12 cellular contexts compared by ENCODE assay signal in genomic region chr19:38713227-38713649, GRCh38. TPM values are rescaled to one million over a fixed set of nuclear protein-coding genes. Genes with fewer than 3 reads are reported as not detected.
DNase-seq lines count a peak whose midpoint lies in the region; ATAC-seq and TF ChIP-seq lines count a peak whose summit lies in the region.
"Had no signal": no experiment of that assay in that cellular context is flagged by ENCODE, and none has a peak within 500 bp of the region (broad histone marks: within the 10 kb centered on the region; RNA-seq: fewer than 3 reads in every experiment).

No MANE protein-coding gene starts in this region.

- TF ChIP-seq CTCF in MCF 10A (IDR thresholded peaks at IDR 0.05; ENCODE audit: unreplicated experiment) = no peak
- no peak for TF ChIP-seq CTCF in mammary epithelial cell (conservative IDR thresholded peaks at IDR 0.05 in 1 of 2, IDR thresholded peaks at IDR 0.05 in 1 of 2; ENCODE audit: extremely low read depth in 1 of 2, insufficient read depth in 1 of 2, low read depth in 1 of 2, low read length in 2 of 2)
- no peak for TF ChIP-seq CTCF in parathyroid adenoma (IDR thresholded peaks at IDR 0.05)
- TF ChIP-seq CTCF in smooth muscle cell (IDR thresholded peaks at IDR 0.05; ENCODE audit: borderline replicate concordance, insufficient read depth, poor library complexity, severe bottlenecking) = no peak

- H3K79me2 ChIP-seq in mammary epithelial cell (ENCODE audit: insufficient read depth, low read length) (peaks cover 78% of the 10 kb centered on the region), parathyroid adenoma (peaks cover 6% of the 10 kb centered on the region), smooth muscle cell (ENCODE audit: low read depth) (peaks cover 8% of the 10 kb centered on the region)

- in situ Hi-C loops in mammary epithelial cell (cut with MboI; ENCODE audit: low sequenced_read_pairs in 2 of 2) = loop anchor here in 1 of 2 donors (10.0 kb wide), 1 partner anchor 168 kb away; no protein-coding TSS in a partner anchor

- H3K27me3 Mint-ChIP-seq in MCF 10A (ENCODE audit: insufficient read depth, unreplicated experiment) = no peaks in the 10 kb centered on the region
- H3K27me3 Mint-ChIP-seq: naive thymus-derived CD4-positive, alpha-beta T cell had no signal

- peak overlapping the region; percentile 12 for H3K4me3 Mint-ChIP-seq in MCF 10A (ENCODE audit: unreplicated experiment)
- H3K4me3 Mint-ChIP-seq: activated CD8-positive, alpha-beta T cell treated with anti-CD3 and anti-CD28 coated beads, Interleukin-2, amount 10 ng/mL, durations not matched to agents 7 days and 5 days; naive thymus-derived CD4-positive, alpha-beta T cell had no signal

- H4K20me1 ChIP-seq in mammary epithelial cell (ENCODE audit: insufficient read depth, low read length) = no peaks in the 10 kb centered on the region
- H4K20me1 ChIP-seq in smooth muscle cell (ENCODE audit: low read depth) = peaks cover 24% of the 10 kb centered on the region

- H3K9me3 ChIP-seq in mammary epithelial cell (replicated peaks; ENCODE audit: insufficient read depth, low read length) = no peaks in the 10 kb centered on the region
- no peaks in the 10 kb centered on the region for H3K9me3 ChIP-seq in parathyroid adenoma (ENCODE audit: control insufficient read depth, low read length)
- H3K9me3 ChIP-seq in smooth muscle cell (replicated peaks; ENCODE audit: low read depth) = no peaks in the 10 kb centered on the region

- DNase-seq in MCF 10A (ENCODE audit: unreplicated experiment) (no peak), mammary epithelial cell (no peak), Right ventricle myocardium superior (peak; percentile 88), smooth muscle cell (lab: John Stamatoyannopoulos, UW; ENCODE audit: unreplicated experiment) (no peak), NCI-H526 treated with DMSO at 0.1 percent for 48 hours (lab: John Stamatoyannopoulos, UW) (no peak), HuH-7 (ENCODE audit: low spot score) (no peak)
- DNase-seq: activated CD8-positive, alpha-beta T cell treated with anti-CD3 and anti-CD28 coated beads, Interleukin-2, amount 10 ng/mL, durations not matched to agents 7 days and 5 days; naive thymus-derived CD4-positive, alpha-beta T cell had no signal

- H3K4me3 ChIP-seq in mammary epithelial cell (replicated peaks in 1 of 3; ENCODE audit: insufficient read depth in 1 of 3, low read depth in 2 of 3, low read length in 3 of 3) (no peak overlapping the region), parathyroid adenoma (ENCODE audit: low read depth, low read length) (no peak overlapping the region), smooth muscle cell (no peak overlapping the region)
- H3K4me3 ChIP-seq: hepatocyte, SK-N-MC had no signal

- H3K36me3 ChIP-seq in mammary epithelial cell (ENCODE audit: insufficient read depth, low read length) = peaks cover 48% of the 10 kb centered on the region
- H3K36me3 ChIP-seq in parathyroid adenoma (ENCODE audit: control insufficient read depth, insufficient read depth, low read length) = no peaks in the 10 kb centered on the region
- peaks cover 7% of the 10 kb centered on the region for H3K36me3 ChIP-seq in smooth muscle cell (ENCODE audit: low read depth)

- peaks cover 12% of the 10 kb centered on the region for H3F3A ChIP-seq in smooth muscle cell (ENCODE audit: low read depth)

- H3K4me1 ChIP-seq in mammary epithelial cell (ENCODE audit: insufficient read depth, low read length) = peaks cover 45% of the 10 kb centered on the region
- H3K4me1 ChIP-seq in parathyroid adenoma = peaks cover 38% of the 10 kb centered on the region
- no peaks in the 10 kb centered on the region for H3K4me1 ChIP-seq in smooth muscle cell (ENCODE audit: low read depth)

- POLR2A ChIA-PET in MCF 10A (lab: Yijun Ruan, JAX) = interaction anchor here (6.0 kb wide), 1 partner anchor 64 kb away, joined by 38 read pairs; the partner anchor contains the start of gene ACTN4

- H3K4me1 Mint-ChIP-seq in MCF 10A (ENCODE audit: insufficient read depth, unreplicated experiment) = peaks cover 11% of the 10 kb centered on the region

- intact Hi-C loops in MCF 10A (cut with micrococcal nuclease) = loop anchor here (10.0 kb wide), 1 partner anchor 158 kb away; no protein-coding TSS in a partner anchor
- intact Hi-C loops in mammary epithelial cell (cut with micrococcal nuclease) = no loop called here
- intact Hi-C loops in Right ventricle myocardium superior (cut with DNase I) = no loop called here

- CTCF ChIA-PET in MCF 10A (lab: Yijun Ruan, JAX) (interaction anchor here (0.9 kb wide), 1 partner anchor 168 kb away, joined by 3 read pairs; no protein-coding TSS in a partner anchor), mammary epithelial cell (lab: Charles Lee; ENCODE audit: low non-redundant PET) (no interaction called here)

- no peaks in the 10 kb centered on the region for H3K9me3 Mint-ChIP-seq in MCF 10A (ENCODE audit: unreplicated experiment)
- H3K9me3 Mint-ChIP-seq: naive thymus-derived CD4-positive, alpha-beta T cell had no signal

- dilution Hi-C loops in mammary epithelial cell (cut with HindIII; ENCODE audit: low sequenced_read_pairs) = loop anchor here (5.0 kb wide), 2 partner anchors 56 to 59 kb away; partner anchors contain the start of gene LGALS7

- H3K4me2 ChIP-seq in mammary epithelial cell (ENCODE audit: insufficient read depth, low read depth, low read length) (no peak overlapping the region), parathyroid adenoma (ENCODE audit: low read length) (peak overlapping the region; percentile 43), smooth muscle cell (no peak overlapping the region)
- H3K4me2 ChIP-seq: hepatocyte had no signal

- H3K27ac ChIP-seq in mammary epithelial cell (ENCODE audit: insufficient read depth, low read depth, low read length) = no peak overlapping the region
- peak overlapping the region; percentile 77 for H3K27ac ChIP-seq in parathyroid adenoma
- H3K27ac ChIP-seq in smooth muscle cell (ENCODE audit: low read depth) = no peak overlapping the region
- H3K27ac ChIP-seq: hepatocyte, SK-N-MC had no signal

- BruUV-seq in MCF 10A (replicated peaks; lab: Mats Ljungman, UMichigan) (no TSS peak), mammary epithelial cell (replicated peaks; lab: Mats Ljungman, UMichigan) (no TSS peak)

- H3K9ac ChIP-seq in mammary epithelial cell (ENCODE audit: insufficient read depth, low read length) (no peak overlapping the region), parathyroid adenoma (no peak overlapping the region), smooth muscle cell (ENCODE audit: low read depth) (no peak overlapping the region)

- H2AFZ ChIP-seq in mammary epithelial cell (ENCODE audit: low read depth, low read length) = no peak overlapping the region
- no peak overlapping the region for H2AFZ ChIP-seq in parathyroid adenoma
- no peak overlapping the region for H2AFZ ChIP-seq in smooth muscle cell (ENCODE audit: low read depth)
- H2AFZ ChIP-seq: hepatocyte had no signal

- H3K36me3 Mint-ChIP-seq in MCF 10A (ENCODE audit: insufficient read depth, unreplicated experiment) = peaks cover 95% of the 10 kb centered on the region

- 81% methylated on average over 15 of the region's 19 CpGs for WGBS in mammary epithelial cell (ENCODE audit: low coverage, missing lambda C conversion rate)
- WGBS in smooth muscle cell (ENCODE audit: low lambda C conversion rate) = 99% methylated on average over 19 of the region's 19 CpGs

- H3K27me3 ChIP-seq in mammary epithelial cell (ENCODE audit: insufficient read depth, low read length) (no peaks in the 10 kb centered on the region), parathyroid adenoma (ENCODE audit: control insufficient read depth, insufficient read depth, low read length) (no peaks in the 10 kb centered on the region), smooth muscle cell (ENCODE audit: low read depth) (no peaks in the 10 kb centered on the region)
- H3K27me3 ChIP-seq: hepatocyte had no signal

- no peak overlapping the region for H3K27ac Mint-ChIP-seq in MCF 10A (ENCODE audit: low read depth, unreplicated experiment)
- H3K27ac Mint-ChIP-seq: activated CD8-positive, alpha-beta T cell treated with anti-CD3 and anti-CD28 coated beads, Interleukin-2, amount 10 ng/mL, durations not matched to agents 7 days and 5 days; naive thymus-derived CD4-positive, alpha-beta T cell had no signal

- ATAC-seq in Right ventricle myocardium superior (ENCODE audit: poor library complexity) = peak; percentile 45
- no peak for ATAC-seq in GM19351 (IDR thresholded peaks at IDR 0.05; ENCODE audit: unreplicated experiment)
- ATAC-seq: activated CD8-positive, alpha-beta T cell treated with anti-CD3 and anti-CD28 coated beads, Interleukin-2, amount 10 ng/mL, durations not matched to agents 7 days and 5 days; naive thymus-derived CD4-positive, alpha-beta T cell had no signal

RNA-seq across cellular contexts. Expression of gene CAPN12, which starts 31.0 kb away (rescaled TPM):
- total RNA-seq in MCF 10A (2022) (not detected in 2 replicates), mammary epithelial cell (1 to 10 TPM in 1 of 2 donors, under 1 TPM in 1; 0.49 to 1.0 TPM), Right ventricle myocardium superior (not detected), smooth muscle cell (3.2 and 5.5 TPM in 2 replicates)
- polyA plus RNA-seq in mammary epithelial cell (4.6 TPM), smooth muscle cell (1.4 and 6.5 TPM in 2 replicates)
- not detected for polyA minus RNA-seq in mammary epithelial cell
